ENCODE assay signal across 8 cellular contexts in genomic region chr15:88467935-88468528, GRCh38. TPM values are rescaled to one million over a fixed set of nuclear protein-coding genes. Genes with fewer than 3 reads are reported as not detected.
DNase-seq lines count a peak whose midpoint lies in the region; ATAC-seq, FAIRE-seq and TF ChIP-seq lines count a peak whose summit lies in the region.

No MANE protein-coding gene starts in this region.

- TF ChIP-seq CTCF in astrocyte (IDR thresholded peaks at IDR 0.05; ENCODE audit: insufficient read depth, low read depth, low read length) (peak; percentile 35), left lung (IDR thresholded peaks at IDR 0.05) (no peak), testis (IDR thresholded peaks at IDR 0.05) (no peak)

- no peaks in the 10 kb centered on the region for H3K9me2 ChIP-seq in Karpas-422 (replicated peaks; ENCODE audit: insufficient read depth, low read length)

- peak overlapping the region; percentile 97 for H3K27ac Mint-ChIP-seq in activated CD4-positive, alpha-beta T cell treated with anti-CD3 and anti-CD28 coated beads, Interleukin-2, amount 10 ng/mL, durations not matched to agents 24 days and 14 days
- peak overlapping the region; percentile 97 for H3K27ac Mint-ChIP-seq in astrocyte (ENCODE audit: unreplicated experiment)

- H3K27me3 ChIP-seq in Karpas-422 (ENCODE audit: low read length) (no peaks in the 10 kb centered on the region), astrocyte (ENCODE audit: insufficient read depth, low read length) (no peaks in the 10 kb centered on the region), left lung (no peaks in the 10 kb centered on the region), testis (no peaks in the 10 kb centered on the region)

- peak overlapping the region; percentile 81 for H3K9ac ChIP-seq in Karpas-422 (ENCODE audit: low read length)
- H3K9ac ChIP-seq in astrocyte (ENCODE audit: low read length) = peak overlapping the region; percentile 87

- WGBS in testis, 2 donors = 1% methylated on average over 13 to 17 of the region's 17 CpGs

- no peaks in the 10 kb centered on the region for H4K20me1 ChIP-seq in Karpas-422 (ENCODE audit: insufficient read depth, low read depth, low read length)
- H4K20me1 ChIP-seq in astrocyte (ENCODE audit: insufficient read depth, low read length) = peaks cover under 1% of the 10 kb centered on the region

- H3K9me3 ChIP-seq in Karpas-422 (ENCODE audit: low read length) (no peaks in the 10 kb centered on the region), astrocyte (ENCODE audit: insufficient read depth, low read depth, low read length) (no peaks in the 10 kb centered on the region), left lung (no peaks in the 10 kb centered on the region), testis (no peaks in the 10 kb centered on the region)

- H3K36me3 ChIP-seq in Karpas-422 (ENCODE audit: insufficient read depth, low read length) (peaks cover 26% of the 10 kb centered on the region; the same call in 1 of the 2 replicates), astrocyte (ENCODE audit: insufficient read depth, low read length) (peaks cover 14% of the 10 kb centered on the region), left lung (peaks cover 0 to 39% of the 10 kb centered on the region in 2 donors), testis (ENCODE audit: low read depth, missing control alignments) (no peaks in the 10 kb centered on the region)

- H3K4me2 ChIP-seq in Karpas-422 (ENCODE audit: low read depth, low read length, poor library complexity, severe bottlenecking) (peak overlapping the region; percentile 82), astrocyte (ENCODE audit: low read length) (peak overlapping the region; percentile 99)

- peak overlapping the region; percentile 10; the same call in 1 of the 2 replicates for H3K27ac ChIP-seq in Karpas-422 (ENCODE audit: low read length)
- peak overlapping the region; percentile 93 for H3K27ac ChIP-seq in astrocyte (ENCODE audit: low read depth, low read length)
- peak overlapping the region; percentile 85 to 91 for H3K27ac ChIP-seq in left lung
- H3K27ac ChIP-seq in testis = peak overlapping the region; percentile 75 to 90

- ATAC-seq in left lung = no peak

- TF ChIP-seq POLR2A in testis (IDR thresholded peaks at IDR 0.05) = no peak

- no peak for FAIRE-seq in astrocyte (lab: Jason Lieb, UNC)

- H3K4me3 ChIP-seq in Karpas-422 (ENCODE audit: low read length) = peak overlapping the region; percentile 74
- H3K4me3 ChIP-seq in astrocyte (ENCODE audit: insufficient read depth, low read depth, low read length) = peak overlapping the region; percentile 98
- H3K4me3 ChIP-seq in left lung = peak overlapping the region; percentile 81 to 86
- H3K4me3 ChIP-seq in testis = peak overlapping the region; percentile 67 to 85

- H3K4me1 Mint-ChIP-seq in activated CD4-positive, alpha-beta T cell treated with anti-CD3 and anti-CD28 coated beads, Interleukin-2, amount 10 ng/mL, durations not matched to agents 24 days and 14 days = peaks cover 35% of the 10 kb centered on the region
- H3K4me1 Mint-ChIP-seq in astrocyte (ENCODE audit: low read depth, unreplicated experiment) = peaks cover 27% of the 10 kb centered on the region

- peak overlapping the region; percentile 93 for H3K4me3 Mint-ChIP-seq in activated CD4-positive, alpha-beta T cell treated with anti-CD3 and anti-CD28 coated beads, Interleukin-2, amount 10 ng/mL, durations not matched to agents 24 days and 14 days
- H3K4me3 Mint-ChIP-seq in astrocyte (ENCODE audit: unreplicated experiment) = peak overlapping the region; percentile 93

- intact Hi-C loops in activated CD4-positive, alpha-beta T cell treated with anti-CD3 and anti-CD28 coated beads, Interleukin-2, amount 10 ng/mL, durations not matched to agents 24 days and 14 days (cut with micrococcal nuclease) = loop anchor here (1.0 to 2.0 kb wide), 3 partner anchors 79 to 429 kb away; partner anchors contain the start of gene DET1
- intact Hi-C loops in left lung (cut with DNase I) (no loop called here), testis (cut with DNase I; ENCODE audit: low total_unique reads) (no loop called here)

- H2AFZ ChIP-seq in Karpas-422 (ENCODE audit: low read length) (peak overlapping the region; percentile 78), astrocyte (ENCODE audit: low read depth, low read length) (peak overlapping the region; percentile 94)

- no peak for DNase-seq in activated CD4-positive, alpha-beta T cell treated with anti-CD3 and anti-CD28 coated beads, Interleukin-2, amount 10 ng/mL, durations not matched to agents 24 days and 14 days
- no peak for DNase-seq in activated CD4-positive, alpha-beta T cell treated with anti-CD3 and anti-CD28 coated beads for 1 hour
- DNase-seq in Karpas-422 = peak; percentile 67
- DNase-seq in astrocyte (ENCODE audit: low read depth) = no peak
- no peak for DNase-seq in left lung
- no peak for DNase-seq in testis
- no peak for DNase-seq in SW480 (ENCODE audit: low spot score)
- no peak for DNase-seq in ecto neural progenitor cell (ENCODE audit: low spot score)

- no peaks in the 10 kb centered on the region for H3K27me3 Mint-ChIP-seq in activated CD4-positive, alpha-beta T cell treated with anti-CD3 and anti-CD28 coated beads, Interleukin-2, amount 10 ng/mL, durations not matched to agents 24 days and 14 days
- no peaks in the 10 kb centered on the region for H3K27me3 Mint-ChIP-seq in astrocyte (ENCODE audit: low read depth, unreplicated experiment)

- H3K9me3 Mint-ChIP-seq in activated CD4-positive, alpha-beta T cell treated with anti-CD3 and anti-CD28 coated beads, Interleukin-2, amount 10 ng/mL, durations not matched to agents 24 days and 14 days = no peaks in the 10 kb centered on the region
- no peaks in the 10 kb centered on the region for H3K9me3 Mint-ChIP-seq in astrocyte (ENCODE audit: unreplicated experiment)

- H3K36me3 Mint-ChIP-seq in activated CD4-positive, alpha-beta T cell treated with anti-CD3 and anti-CD28 coated beads, Interleukin-2, amount 10 ng/mL, durations not matched to agents 24 days and 14 days (ENCODE audit: low read depth) = peaks cover 40% of the 10 kb centered on the region
- H3K36me3 Mint-ChIP-seq in astrocyte (ENCODE audit: low read depth, unreplicated experiment) = peaks cover under 1% of the 10 kb centered on the region

- H3K4me1 ChIP-seq in Karpas-422 (ENCODE audit: low read length) (peaks cover 27% of the 10 kb centered on the region), astrocyte (ENCODE audit: insufficient read depth, low read length) (peaks cover 18% of the 10 kb centered on the region), left lung (peaks cover 5 to 32% of the 10 kb centered on the region in 2 donors), testis (peaks cover 17% of the 10 kb centered on the region)

- H3K79me2 ChIP-seq in Karpas-422 (ENCODE audit: low read length) (peaks cover 64% of the 10 kb centered on the region), astrocyte (ENCODE audit: insufficient read depth, low read length) (peaks cover 51% of the 10 kb centered on the region)

RNA-seq across cellular contexts. Expression of gene MRPS11, which starts 0.5 kb away (rescaled TPM):
- total RNA-seq in activated CD4-positive, alpha-beta T cell treated with anti-CD3 and anti-CD28 coated beads, Interleukin-2, amount 10 ng/mL, durations not matched to agents 24 days and 14 days = 68.7 and 72.6 TPM in 2 replicates
- total RNA-seq in Karpas-422 (2014; rRNA removed; shearing (Covaris generic); ENCODE audit: low replicate concordance) = 48.8 TPM in 2 replicates
- 49.5 and 50.7 TPM in 2 replicates for total RNA-seq in astrocyte
- 10 to 100 TPM; 37.1 to 41.2 TPM for total RNA-seq in left lung
- total RNA-seq in testis = 10 to 100 TPM; 33.2 to 33.9 TPM
- polyA plus RNA-seq in testis (ENCODE audit: insufficient read depth, low read depth, low replicate concordance) = 82.4 TPM

RNA-seq across cellular contexts. Expression of gene MRPL46, which starts 0.8 kb away (rescaled TPM):
- total RNA-seq in activated CD4-positive, alpha-beta T cell treated with anti-CD3 and anti-CD28 coated beads, Interleukin-2, amount 10 ng/mL, durations not matched to agents 24 days and 14 days = 49.1 and 51.9 TPM in 2 replicates
- 23.0 and 26.6 TPM in 2 replicates for total RNA-seq in Karpas-422 (2014; rRNA removed; shearing (Covaris generic); ENCODE audit: low replicate concordance)
- total RNA-seq in astrocyte (24.3 and 24.6 TPM in 2 replicates), left lung (10 to 100 TPM; 19.0 to 19.2 TPM), testis (10 to 100 TPM; 36.9 to 38.4 TPM)
- 65.0 TPM for polyA plus RNA-seq in testis (ENCODE audit: insufficient read depth, low read depth, low replicate concordance)

Comparison
In these comparisons a context has a peak if more than half of its experiments do, and no peak if none do; other contexts are left out.
1. H3K27ac ChIP-seq: peak in every context shown above with its lines; median percentile 93 in astrocyte; 88 in left lung; 82 in testis; 10 in Karpas-422.